In the genomic region with DNA sequence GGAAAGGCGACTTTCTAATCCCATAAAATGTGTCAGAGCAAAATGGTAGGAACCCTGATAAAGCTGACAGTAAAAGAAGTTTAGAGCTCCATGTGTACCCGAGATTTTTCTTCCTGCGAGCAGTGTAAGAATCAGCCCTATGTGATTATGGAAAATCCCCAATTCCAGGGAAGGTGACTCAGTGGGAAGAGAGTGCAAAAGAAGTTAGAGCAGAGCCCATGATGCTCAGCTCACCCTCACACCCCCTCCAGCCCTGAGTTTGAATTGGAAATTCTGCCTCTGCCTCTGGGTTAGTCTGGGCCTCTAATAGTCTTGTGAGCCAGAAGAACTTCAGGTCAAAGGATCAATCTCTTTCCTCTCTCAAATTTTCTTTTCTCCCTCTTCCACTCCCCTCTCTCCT, we compare ENCODE assay signal across 20 cellular contexts. TPM values are rescaled to one million over a fixed set of nuclear protein-coding genes. Genes with fewer than 3 reads are reported as not detected.
DNase-seq lines count a peak whose midpoint lies in the region; ATAC-seq and TF ChIP-seq lines count a peak whose summit lies in the region.
"Had no signal": no experiment of that assay in that cellular context is flagged by ENCODE, and none has a peak within 500 bp of the region (broad histone marks: within the 10 kb centered on the region; RNA-seq: fewer than 3 reads in every experiment).

No MANE protein-coding gene starts in this region.

- H3K9me3 ChIP-seq in GM23248 (ENCODE audit: low read depth) (no peaks in the 10 kb centered on the region), adipocyte (ENCODE audit: control insufficient read depth, low read length) (no peaks in the 10 kb centered on the region), MM.1S (replicated peaks; ENCODE audit: insufficient read depth, low read length) (no peaks in the 10 kb centered on the region)

- H4K20me1 ChIP-seq in GM23248 (ENCODE audit: insufficient read depth) (no peaks in the 10 kb centered on the region), MM.1S (ENCODE audit: insufficient read depth, low read length) (no peaks in the 10 kb centered on the region)

- no peaks in the 10 kb centered on the region for H3K36me3 ChIP-seq in GM23248 (ENCODE audit: low read depth)
- no peaks in the 10 kb centered on the region for H3K36me3 ChIP-seq in adipocyte (ENCODE audit: control insufficient read depth, insufficient read depth, low read length, severe bottlenecking)
- no peaks in the 10 kb centered on the region for H3K36me3 ChIP-seq in MM.1S (replicated peaks; ENCODE audit: insufficient read depth, low read length)
- H3K36me3 ChIP-seq: WERI-Rb-1 had no signal

- peak; percentile 80 for ATAC-seq in foreskin keratinocyte
- ATAC-seq in HG02970 (IDR thresholded peaks at IDR 0.05; ENCODE audit: low FRiP score, unreplicated experiment), result no peak
- ATAC-seq: natural killer cell had no signal

- DNase-seq in A172 (ENCODE audit: low spot score) (peak; percentile 70), GM23248 (peak; percentile 50), adipocyte (ENCODE audit: low read depth) (peak; percentile 31), foreskin keratinocyte (peak in 1 of 2 donors; percentile 60), NCI-H446 (lab: John Stamatoyannopoulos, UW) (no peak), MM.1S (no peak), Kasumi-1 (lab: John Stamatoyannopoulos, UW) (no peak)
- DNase-seq: 8988T; activated CD4-positive, alpha-beta T cell treated with anti-CD3 and anti-CD28 coated beads, Interleukin-2, amount 50 U/mL, for 48 hours; CD4-positive, alpha-beta memory T cell; cerebellar nuclear complex; kidney; natural killer cell; NCI-H82; OCI-M1; SIG-M5; WERI-Rb-1 had no signal

- in situ Hi-C loops in GM23248 (cut with MboI), result no loop called here

- 93 to 96% methylated on average over 3 of the region's 3 CpGs for WGBS in GM23248 (ENCODE audit: low coverage in 1 of 2, low lambda C conversion rate in 2 of 2, missing lambda C conversion rate in 2 of 2), 2 experiments

- no peak overlapping the region for H2AFZ ChIP-seq in GM23248
- H2AFZ ChIP-seq in MM.1S (ENCODE audit: low read length), result no peak overlapping the region
- H2AFZ ChIP-seq: parathyroid adenoma had no signal

- no peaks in the 10 kb centered on the region; the same call in 1 of the 2 replicates for H3K79me2 ChIP-seq in GM23248 (ENCODE audit: insufficient read depth)
- no peaks in the 10 kb centered on the region for H3K79me2 ChIP-seq in MM.1S (ENCODE audit: low read length)
- H3K79me2 ChIP-seq: parathyroid adenoma had no signal

- H3K9ac ChIP-seq in GM23248 (no peak overlapping the region), adipocyte (ENCODE audit: low read length) (peak overlapping the region; percentile 4), MM.1S (ENCODE audit: low read length) (no peak overlapping the region)
- H3K9ac ChIP-seq: parathyroid adenoma had no signal

- no peak overlapping the region for H3K27ac ChIP-seq in GM23248
- peak overlapping the region; percentile 9 for H3K27ac ChIP-seq in foreskin keratinocyte
- no peak overlapping the region for H3K27ac ChIP-seq in MM.1S (ENCODE audit: low read length)
- H3K27ac ChIP-seq: parathyroid adenoma, WERI-Rb-1 had no signal

- H3K9me2 ChIP-seq in GM23248 (ENCODE audit: insufficient read depth) (no peaks in the 10 kb centered on the region), MM.1S (replicated peaks; ENCODE audit: insufficient read depth, low read length) (no peaks in the 10 kb centered on the region)

- H3F3A ChIP-seq in GM23248 (ENCODE audit: insufficient read depth) (peaks cover 17% of the 10 kb centered on the region), MM.1S (ENCODE audit: insufficient read depth, low read length) (no peaks in the 10 kb centered on the region)

- H3K27me3 ChIP-seq in GM23248 (replicated peaks; ENCODE audit: insufficient read depth), result no peaks in the 10 kb centered on the region
- no peaks in the 10 kb centered on the region for H3K27me3 ChIP-seq in adipocyte (replicated peaks; ENCODE audit: control insufficient read depth, insufficient read depth, low read length)
- no peaks in the 10 kb centered on the region for H3K27me3 ChIP-seq in foreskin keratinocyte
- no peaks in the 10 kb centered on the region for H3K27me3 ChIP-seq in MM.1S (replicated peaks; ENCODE audit: insufficient read depth, low read length)

- TF ChIP-seq CTCF in foreskin keratinocyte (conservative IDR thresholded peaks at IDR 0.05) (no peak), MM.1S (IDR thresholded peaks at IDR 0.05; ENCODE audit: low read length) (no peak)

- H3K4me2 ChIP-seq in GM23248 (ENCODE audit: unreplicated experiment), result no peak overlapping the region
- no peak overlapping the region for H3K4me2 ChIP-seq in MM.1S (ENCODE audit: low read depth, low read length)

- peaks cover 11% of the 10 kb centered on the region; the same call in 1 of the 2 replicates for H3K4me1 ChIP-seq in GM23248 (ENCODE audit: insufficient read depth)
- peaks cover 27% of the 10 kb centered on the region for H3K4me1 ChIP-seq in adipocyte (ENCODE audit: control insufficient read depth, insufficient read depth, low read length)
- H3K4me1 ChIP-seq in foreskin keratinocyte, result peaks cover 12% of the 10 kb centered on the region
- peaks cover 11% of the 10 kb centered on the region for H3K4me1 ChIP-seq in MM.1S (ENCODE audit: low read length)

- no peak overlapping the region for H3K4me3 ChIP-seq in GM23248
- H3K4me3 ChIP-seq in adipocyte (ENCODE audit: low read length), result no peak overlapping the region
- no peak overlapping the region for H3K4me3 ChIP-seq in MM.1S (ENCODE audit: low read length)

RNA-seq across cellular contexts. Expression of a gene that starts 12.5 kb away (rescaled TPM):
- total RNA-seq in A172 (2014; rRNA removed; shearing (Covaris generic)), result not detected in 2 replicates
- not detected in 2 replicates for total RNA-seq in GM23248 (2014; rRNA removed; shearing (Covaris generic))
- polyA plus RNA-seq in GM23248 (2016; fragmentation: Nextera tagmentation; extraction: Ambion mirVana) (not detected in 2 replicates), foreskin keratinocyte (not detected in 2 replicates)
- not detected in 2 replicates for total RNA-seq in foreskin keratinocyte
- total RNA-seq: CD4-positive, alpha-beta memory T cell; kidney; natural killer cell; skeletal muscle tissue had no signal
- polyA plus RNA-seq: CD4-positive, alpha-beta memory T cell had no signal

RNA-seq across cellular contexts. Expression of a gene that starts 18.4 kb away (rescaled TPM):
- total RNA-seq in A172 (2014; rRNA removed; shearing (Covaris generic)), result 41.7 and 52.6 TPM in 2 replicates
- total RNA-seq in GM23248 (2014; rRNA removed; shearing (Covaris generic)), result 21.9 and 38.3 TPM in 2 replicates
- polyA plus RNA-seq in GM23248 (2016; fragmentation: Nextera tagmentation; extraction: Ambion mirVana), result 10.2 and 10.3 TPM in 2 replicates
- 89.8 and 90.2 TPM in 2 replicates for total RNA-seq in foreskin keratinocyte
- polyA plus RNA-seq in foreskin keratinocyte, result 30.1 and 33.2 TPM in 2 replicates

RNA-seq across cellular contexts. Expression of a gene that starts 18.4 kb away (rescaled TPM):
- 27.1 and 29.1 TPM in 2 replicates for total RNA-seq in A172 (2014; rRNA removed; shearing (Covaris generic))
- 16.9 and 18.3 TPM in 2 replicates for total RNA-seq in GM23248 (2014; rRNA removed; shearing (Covaris generic))
- 15.1 and 16.7 TPM in 2 replicates for polyA plus RNA-seq in GM23248 (2016; fragmentation: Nextera tagmentation; extraction: Ambion mirVana)
- total RNA-seq in foreskin keratinocyte, result 14.2 and 16.0 TPM in 2 replicates
- 7.2 and 8.9 TPM in 2 replicates for polyA plus RNA-seq in foreskin keratinocyte

Comparison
In these comparisons a context has a peak if more than half of its experiments do, and no peak if none do; other contexts are left out.
1. DNase-seq: peak in A172 (single experiment), GM23248 (single experiment) and adipocyte (single experiment); none in NCI-H446 (0 of 2), MM.1S (single experiment) and Kasumi-1 (0 of 2).